Comparison of ENCODE assay signal across 8 cellular contexts in genomic region chr9:15211160-15211993, GRCh38.
A peak's percentile ranks its signal among the peaks of the same experiment; 100 is the strongest.
DNase-seq lines count a peak whose midpoint lies in the region; ATAC-seq, FAIRE-seq and TF ChIP-seq lines count a peak whose summit lies in the region.

No MANE protein-coding gene starts in this region.

- no peak for TF ChIP-seq POLR2A in GM12891 (IDR thresholded peaks at IDR 0.05; ENCODE audit: low read depth, low read length)

- H3K36me3 Mint-ChIP-seq in activated CD4-positive, alpha-beta T cell treated with anti-CD3 and anti-CD28 coated beads for 36 hours (ENCODE audit: low read depth): peaks cover 19% of the 10 kb centered on the region

- CTCF ChIA-PET in activated CD4-positive, alpha-beta T cell treated with anti-CD3 and anti-CD28 coated beads for 36 hours (lab: Charles Lee): interaction anchor here (0.6 to 6.7 kb wide), 31 partner anchors 8 to 396 kb away, joined by 3 to 84 read pairs (median 3); partner anchors contain the start of genes SNAPC3 and TTC39B

- no peak overlapping the region for H3K27ac ChIP-seq in 22Rv1

- H3K27ac Mint-ChIP-seq in activated CD4-positive, alpha-beta T cell treated with anti-CD3 and anti-CD28 coated beads for 36 hours: no peak overlapping the region

- POLR2A ChIA-PET in activated CD4-positive, alpha-beta T cell treated with anti-CD3 and anti-CD28 coated beads for 36 hours (lab: Charles Lee): interaction anchor here (0.7 kb wide), 1 partner anchor 17 kb away, joined by 9 read pairs; no protein-coding TSS in a partner anchor

- peaks cover 23% of the 10 kb centered on the region for H3K4me1 Mint-ChIP-seq in activated CD4-positive, alpha-beta T cell treated with anti-CD3 and anti-CD28 coated beads for 36 hours

- ATAC-seq in HG03025 (IDR thresholded peaks at IDR 0.05; ENCODE audit: low FRiP score, unreplicated experiment): peak; percentile 71
- ATAC-seq in activated CD4-positive, alpha-beta T cell treated with anti-CD3 and anti-CD28 coated beads for 36 hours: peak; percentile 45

- H3K9me3 Mint-ChIP-seq in activated CD4-positive, alpha-beta T cell treated with anti-CD3 and anti-CD28 coated beads for 36 hours (ENCODE audit: low read depth): peaks cover 8% of the 10 kb centered on the region

- H3K4me3 Mint-ChIP-seq in activated CD4-positive, alpha-beta T cell treated with anti-CD3 and anti-CD28 coated beads for 36 hours: no peak overlapping the region

- peak; percentile 96 for TF ChIP-seq CTCF in 22Rv1 (IDR thresholded peaks at IDR 0.05)

- no peaks in the 10 kb centered on the region for H3K27me3 Mint-ChIP-seq in activated CD4-positive, alpha-beta T cell treated with anti-CD3 and anti-CD28 coated beads for 36 hours

- peak; percentile 88 for FAIRE-seq in GM12891 (lab: Jason Lieb, UNC)

- intact Hi-C loops in activated CD4-positive, alpha-beta T cell treated with anti-CD3 and anti-CD28 coated beads for 36 hours (cut with DNase I, micrococcal nuclease): loop anchor here (1.0 to 5.0 kb wide), 7 partner anchors 21 to 395 kb away; no protein-coding TSS in a partner anchor

- DNase-seq in GM12891 (ENCODE audit: insufficient read length, low spot score) (peak; percentile 22), NCI-H2227 (lab: John Stamatoyannopoulos, UW; ENCODE audit: unreplicated experiment) (peak; percentile 76), lung microvascular endothelial cell (ENCODE audit: low read depth in 2 of 2) (peak; percentile 80 to 85)
- peak; percentile 67 for DNase-seq in activated CD4-positive, alpha-beta T cell treated with anti-CD3 and anti-CD28 coated beads for 36 hours
- peak; percentile 58 for DNase-seq in effector CD4-positive, alpha-beta T cell
- peak; percentile 14 to 24 for DNase-seq in stimulated activated CD8-positive, alpha-beta memory T cell treated with anti-CD3 and anti-CD28 coated beads, Interleukin-2, amount 100 ng/mL, for 1 hour (ENCODE audit: low read depth in 2 of 2)

TF ChIP-seq in GM12891, 5 proteins besides CTCF, POLR2A, EP300 and RAD21:
- TF ChIP-seq POLR2AphosphoS5 (IDR thresholded peaks at IDR 0.05; ENCODE audit: low read depth, low read length) (no peak), SPI1 (IDR thresholded peaks at IDR 0.05; ENCODE audit: low read depth, low read length) (no peak), TAF1 (IDR thresholded peaks at IDR 0.05; ENCODE audit: low read depth, low read length) (no peak), POU2F2 (IDR thresholded peaks at IDR 0.05; ENCODE audit: low read depth, low read length) (0 out of 2 replicates have a peak, but pooled peaks have one; percentile 53), PAX5 (IDR thresholded peaks at IDR 0.05; ENCODE audit: insufficient read depth, low read length, severe bottlenecking) (no peak)

Comparison
In these comparisons a context has a peak if more than half of its experiments do, and no peak if none do; other contexts are left out.
1. DNase-seq: peak in every context shown above with its lines; median percentile 82 in lung microvascular endothelial cell; 76 in NCI-H2227; 67 in activated CD4-positive, alpha-beta T cell treated with anti-CD3 and anti-CD28 coated beads for 36 hours; 58 in effector CD4-positive, alpha-beta T cell; 22 in GM12891; 19 in stimulated activated CD8-positive, alpha-beta memory T cell treated with anti-CD3 and anti-CD28 coated beads, Interleukin-2, amount 100 ng/mL, for 1 hour.